Comparison of ENCODE assay signal across 20 cellular contexts in the genomic region with DNA sequence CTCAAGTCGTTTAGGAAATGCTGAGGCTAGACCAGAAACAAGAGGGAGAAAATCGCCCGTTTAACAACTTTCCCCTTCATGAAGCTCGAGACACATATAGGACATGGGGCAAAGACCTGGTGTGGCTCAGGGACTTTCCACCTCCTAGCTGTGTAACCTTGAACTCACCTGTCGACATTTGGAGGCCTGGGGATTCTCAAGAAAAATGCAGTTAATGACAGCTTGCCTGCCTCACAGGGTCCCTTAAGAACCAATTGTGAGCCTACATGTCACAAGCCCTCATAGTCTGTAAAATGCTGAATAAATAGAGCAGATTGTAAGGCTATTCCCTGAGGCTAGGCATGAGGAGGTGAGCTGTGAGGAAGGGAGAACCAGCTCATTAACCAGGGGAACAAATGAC. TPM values are rescaled to one million over a fixed set of nuclear protein-coding genes. Genes with fewer than 3 reads are reported as not detected.
DNase-seq lines count a peak whose midpoint lies in the region; ATAC-seq and TF ChIP-seq lines count a peak whose summit lies in the region.
"Had no signal": no experiment of that assay in that cellular context is flagged by ENCODE, and none has a peak within 500 bp of the region (broad histone marks: within the 10 kb centered on the region; RNA-seq: fewer than 3 reads in every experiment).

No MANE protein-coding gene starts in this region.

- H3K9me3 Mint-ChIP-seq in memory B cell: no peaks in the 10 kb centered on the region
- H3K9me3 Mint-ChIP-seq: activated naive CD4-positive, alpha-beta T cell treated with anti-CD3 and anti-CD28 coated beads, Interleukin-2, amount 50 U/mL, for 24 hours; WTC11 had no signal

- peaks cover 2% of the 10 kb centered on the region for H3K27me3 Mint-ChIP-seq in memory B cell

- peak; percentile 45 for DNase-seq in GM20000 (ENCODE audit: low spot score)
- DNase-seq in memory B cell (ENCODE audit: low spot score in 2 of 2): peak in 1 of 2 donors; percentile 7
- DNase-seq in hippocampal formation (lab: John Stamatoyannopoulos, UW): no peak
- DNase-seq in nucleus accumbens (lab: John Stamatoyannopoulos, UW): no peak
- no peak for DNase-seq in GOT3 (lab: John Stamatoyannopoulos, UW)
- DNase-seq in left lobe of liver (ENCODE audit: low spot score): no peak
- DNase-seq: activated CD8-positive, alpha-beta memory T cell treated with anti-CD3 and anti-CD28 coated beads, Interleukin-2, amount 50 U/mL, for 48 hours; DMS153; head of caudate nucleus; KBM-7; left cardiac atrium; NCI-H2081; retina; stimulated activated CD4-positive, alpha-beta T cell treated with anti-CD3 and anti-CD28 coated beads, Interleukin-4, amount 100 ng/mL, for 24 hours; stimulated activated naive CD4-positive, alpha-beta T cell treated with Interleukin-2 at 50 U/mL for 16 hours had no signal

- peak overlapping the region; percentile 7 for H3K4me3 Mint-ChIP-seq in memory B cell
- H3K4me3 Mint-ChIP-seq: activated naive CD4-positive, alpha-beta T cell treated with anti-CD3 and anti-CD28 coated beads, Interleukin-2, amount 50 U/mL, for 24 hours; WTC11 had no signal

- ATAC-seq in GM18498 (IDR thresholded peaks at IDR 0.05; ENCODE audit: unreplicated experiment) (peak; percentile 40), HG03159 (IDR thresholded peaks at IDR 0.05; ENCODE audit: unreplicated experiment) (peak; percentile 43), memory B cell (ENCODE audit: low read depth) (peak; percentile 65), left lobe of liver (no peak)
- ATAC-seq: left cardiac atrium, WTC11 had no signal

- peak overlapping the region; percentile 71 for H3K27ac Mint-ChIP-seq in memory B cell
- H3K27ac Mint-ChIP-seq: activated naive CD4-positive, alpha-beta T cell treated with anti-CD3 and anti-CD28 coated beads, Interleukin-2, amount 50 U/mL, for 24 hours; WTC11 had no signal

- H3K36me3 Mint-ChIP-seq in memory B cell: no peaks in the 10 kb centered on the region
- H3K36me3 Mint-ChIP-seq: activated naive CD4-positive, alpha-beta T cell treated with anti-CD3 and anti-CD28 coated beads, Interleukin-2, amount 50 U/mL, for 24 hours had no signal

- TF ChIP-seq CTCF in GM20000 (IDR thresholded peaks at IDR 0.05; ENCODE audit: extremely low read depth, missing control alignments): no peak

- H3K4me1 Mint-ChIP-seq in memory B cell: peaks cover 18% of the 10 kb centered on the region
- H3K4me1 Mint-ChIP-seq: activated naive CD4-positive, alpha-beta T cell treated with anti-CD3 and anti-CD28 coated beads, Interleukin-2, amount 50 U/mL, for 24 hours had no signal

RNA-seq across cellular contexts. Expression of gene MGME1, which starts 35.1 kb away (rescaled TPM):
- 5.7 TPM for total RNA-seq in left lobe of liver

RNA-seq across cellular contexts. Expression of gene SNX5, which starts 35.3 kb away (rescaled TPM):
- 29.2 TPM for total RNA-seq in left lobe of liver

RNA-seq across cellular contexts. Expression of gene OVOL2, which starts 53.8 kb away (rescaled TPM):
- total RNA-seq in left lobe of liver: 0.18 TPM
- total RNA-seq: cardiac septum, left cardiac atrium had no signal
